In the genomic region with DNA sequence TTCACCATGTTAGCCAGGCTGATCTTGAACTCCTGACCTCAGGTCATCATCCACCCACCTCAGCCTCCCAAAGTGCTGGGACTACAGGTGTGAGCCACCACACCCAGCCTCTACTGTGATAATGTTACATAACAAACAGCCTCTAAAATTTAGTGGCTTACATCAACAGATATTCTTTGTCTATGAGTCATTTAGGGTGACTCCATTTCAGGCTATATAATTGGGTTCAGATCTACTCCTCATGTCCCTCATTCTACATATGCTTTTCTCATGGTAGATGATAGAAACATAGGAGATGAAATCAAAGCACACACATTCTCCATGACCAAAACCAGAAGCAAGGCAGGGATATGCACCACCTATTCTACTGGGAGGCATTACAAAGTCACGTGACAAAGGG, we compare ENCODE assay signal across 25 cellular contexts.
DNase-seq lines count a peak whose midpoint lies in the region; ATAC-seq and TF ChIP-seq lines count a peak whose summit lies in the region.
"Had no signal": no experiment of that assay in that cellular context is flagged by ENCODE, and none has a peak within 500 bp of the region (broad histone marks: within the 10 kb centered on the region; RNA-seq: fewer than 3 reads in every experiment).

No MANE protein-coding gene starts in this region.

- H4K20me1 ChIP-seq in GM23248 (ENCODE audit: insufficient read depth): no peaks in the 10 kb centered on the region

- H3K27ac ChIP-seq in GM23248: no peak overlapping the region
- H3K27ac ChIP-seq in uterus: no peak overlapping the region
- H3K27ac ChIP-seq: BLaER1, PC-9, RWPE1 had no signal

- H3K36me3 ChIP-seq in GM23248 (ENCODE audit: low read depth): peaks cover 7% of the 10 kb centered on the region; the same call in 1 of the 2 replicates
- H3K36me3 ChIP-seq in mucosa of descending colon (ENCODE audit: low read depth): no peaks in the 10 kb centered on the region
- H3K36me3 ChIP-seq in uterus: no peaks in the 10 kb centered on the region
- H3K36me3 ChIP-seq: HAP-1 had no signal

- TF ChIP-seq POLR2A in uterus (IDR thresholded peaks at IDR 0.05): no peak

- peaks cover 36% of the 10 kb centered on the region for H3K79me2 ChIP-seq in GM23248 (ENCODE audit: insufficient read depth)

- H3K4me1 ChIP-seq in GM23248 (ENCODE audit: insufficient read depth) (peaks cover 27% of the 10 kb centered on the region), mucosa of descending colon (ENCODE audit: low read depth) (no peaks in the 10 kb centered on the region), uterus (peaks cover 0 to 8% of the 10 kb centered on the region in 2 donors)
- H3K4me1 ChIP-seq: BLaER1 had no signal

- no peak overlapping the region for H3K9ac ChIP-seq in GM23248
- H3K9ac ChIP-seq: BLaER1 had no signal

- TF ChIP-seq CTCF in fibroblast of mammary gland (conservative IDR thresholded peaks at IDR 0.05; ENCODE audit: control insufficient read depth, insufficient read depth, low read depth, low read length) (no peak), mucosa of descending colon (IDR thresholded peaks at IDR 0.05) (no peak), uterus (IDR thresholded peaks at IDR 0.05) (no peak)

- no peak overlapping the region for H3K4me2 ChIP-seq in GM23248 (ENCODE audit: unreplicated experiment)
- H3K4me2 ChIP-seq: BLaER1, PC-9 had no signal

- peaks cover 35% of the 10 kb centered on the region for H3F3A ChIP-seq in GM23248 (ENCODE audit: insufficient read depth)

- ATAC-seq in mucosa of descending colon: peak; percentile 24

- no peaks in the 10 kb centered on the region for H3K9me2 ChIP-seq in GM23248 (ENCODE audit: insufficient read depth)

- no peak overlapping the region for H2AFZ ChIP-seq in GM23248
- H2AFZ ChIP-seq: PC-9 had no signal

- no peaks in the 10 kb centered on the region for H3K27me3 ChIP-seq in GM23248 (replicated peaks; ENCODE audit: insufficient read depth)
- no peaks in the 10 kb centered on the region for H3K27me3 ChIP-seq in uterus
- H3K27me3 ChIP-seq: BLaER1 had no signal

- H3K4me3 ChIP-seq in GM23248: no peak overlapping the region
- no peak overlapping the region for H3K4me3 ChIP-seq in fibroblast of mammary gland (ENCODE audit: control insufficient read depth, low read depth, low read length)
- H3K4me3 ChIP-seq in mucosa of descending colon: no peak overlapping the region
- H3K4me3 ChIP-seq in uterus: no peak overlapping the region
- H3K4me3 ChIP-seq: BLaER1, HAP-1, PC-9 had no signal

- intact Hi-C loops in mucosa of descending colon (cut with DNase I, micrococcal nuclease): no loop called here
- intact Hi-C loops in uterus (cut with DNase I; ENCODE audit: low total_unique reads): no loop called here

- in situ Hi-C loops in GM23248 (cut with MboI): no loop called here

- 86 to 100% methylated on average over 1 of the region's 1 CpG for WGBS in GM23248 (ENCODE audit: low coverage in 1 of 2, low lambda C conversion rate in 2 of 2, missing lambda C conversion rate in 2 of 2), 2 experiments

- DNase-seq in GM23248 (peak; percentile 39), M059J (ENCODE audit: low read depth) (peak; percentile 21), fibroblast of mammary gland (ENCODE audit: low read depth) (peak; percentile 57), mucosa of descending colon (no peak), DMS53 treated with DMSO at 0.1 percent for 48 hours (lab: John Stamatoyannopoulos, UW; ENCODE audit: unreplicated experiment) (no peak), uterus (no peak), Kasumi-1 (lab: John Stamatoyannopoulos, UW) (no peak), GM03348 (ENCODE audit: low spot score) (no peak)
- DNase-seq: CD4-positive, alpha-beta T cell; GOT3; Karpas-422; MV-4-11; NCI-H1105; NCI-H146; NCI-H1930; NCI-H446; NCI-H524 treated with DMSO at 0.1 percent for 48 hours; NCI-H82; NK-92 treated with Interleukin-12 subunit alpha and Interleukin-12 subunit beta, amount 100 ng/mL, for 24 hours; SHP77; T-helper 1 cell had no signal

- H3K9me3 ChIP-seq in GM23248 (ENCODE audit: low read depth) (no peaks in the 10 kb centered on the region), mucosa of descending colon (no peaks in the 10 kb centered on the region), uterus (no peaks in the 10 kb centered on the region)
- H3K9me3 ChIP-seq: HAP-1 had no signal

Comparison
In these comparisons a context has a peak if more than half of its experiments do, and no peak if none do; other contexts are left out.
1. DNase-seq: peak in GM23248 (single experiment), M059J (single experiment) and fibroblast of mammary gland (single experiment); none in mucosa of descending colon (0 of 3), DMS53 treated with DMSO at 0.1 percent for 48 hours (single experiment), uterus (0 of 2), Kasumi-1 (0 of 2) and GM03348 (single experiment).